ENCODE assay signal across 8 cellular contexts in the genomic region with DNA sequence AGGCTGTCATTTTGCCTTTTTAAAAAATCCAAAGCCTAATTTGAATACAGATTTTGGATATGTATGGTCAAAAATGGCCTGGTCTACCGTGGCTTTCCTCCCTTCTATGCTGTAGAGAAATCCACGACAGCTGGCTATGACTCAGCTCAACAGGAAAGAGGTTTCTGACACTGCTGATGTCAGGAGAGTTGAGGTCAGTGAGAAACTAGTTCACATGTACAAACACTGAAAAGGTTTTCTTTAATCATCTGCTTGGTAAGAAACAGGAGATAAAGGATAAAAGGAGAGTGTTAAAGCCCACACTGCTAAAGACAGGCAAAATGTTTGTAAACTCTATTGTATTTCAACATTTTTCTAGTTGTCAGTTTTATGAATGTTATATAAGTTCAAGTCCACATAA.
DNase-seq lines count a peak whose midpoint lies in the region; ATAC-seq and TF ChIP-seq lines count a peak whose summit lies in the region.

No MANE protein-coding gene starts in this region.

- no peak overlapping the region for H3K4me3 Mint-ChIP-seq in central memory CD8-positive, alpha-beta T cell
- H3K4me3 Mint-ChIP-seq in natural killer cell, result peak overlapping the region; percentile 48

- WGBS in SK-N-SH (ENCODE audit: low lambda C conversion rate), result 2% methylated on average over 2 of the region's 2 CpGs

- H3K4me1 ChIP-seq in ACC112 (ENCODE audit: control insufficient read depth, insufficient read depth, low read length, unreplicated experiment) (peaks cover 31% of the 10 kb centered on the region), SK-N-SH (ENCODE audit: control insufficient read depth in 1 of 2, insufficient read depth in 2 of 2, low read depth in 1 of 2, low read length in 1 of 2) (no peaks in the 10 kb centered on the region; a peak in 1 of 4 replicates)

- no peaks in the 10 kb centered on the region for H3K9me2 ChIP-seq in SK-N-SH

- H3K27ac ChIP-seq in ACC112 (ENCODE audit: low read depth, low read length) (peak overlapping the region; percentile 76), SK-N-SH (ENCODE audit: low read depth in 2 of 2, low read length in 1 of 2) (peak overlapping the region in 1 of 2 experiments; percentile 66; a peak in 1 of 4 replicates)

- no peak for DNase-seq in SK-N-SH
- DNase-seq in central memory CD8-positive, alpha-beta T cell (ENCODE audit: low spot score in 2 of 2), result peak in 1 of 2 donors; percentile 18
- DNase-seq in natural killer cell, result no peak
- no peak for DNase-seq in superior temporal gyrus (ENCODE audit: extremely low spot score)
- no peak for DNase-seq in iPS-NIHi7 (ENCODE audit: extremely low spot score)

- no peak for TF ChIP-seq RAD21 in SK-N-SH (IDR thresholded peaks at IDR 0.05; ENCODE audit: low read length)

- H2AFZ ChIP-seq in ACC112 (ENCODE audit: low read length, unreplicated experiment), result no peak overlapping the region
- H2AFZ ChIP-seq in SK-N-SH (ENCODE audit: low read depth), result no peak overlapping the region

- peak; percentile 96 for ATAC-seq in GM18502 (IDR thresholded peaks at IDR 0.05; ENCODE audit: poor library complexity, unreplicated experiment)
- peak; percentile 88 for ATAC-seq in HG02973 (IDR thresholded peaks at IDR 0.05; ENCODE audit: unreplicated experiment)
- ATAC-seq in central memory CD8-positive, alpha-beta T cell (replicated peaks; ENCODE audit: extremely low read depth, poor library complexity, severe bottlenecking), result peak; percentile 75
- peak; percentile 80 to 90 (median 82) for ATAC-seq in natural killer cell

- H3K36me3 ChIP-seq in ACC112 (ENCODE audit: insufficient read depth, low read length) (no peaks in the 10 kb centered on the region), SK-N-SH (replicated peaks in 1 of 2; ENCODE audit: control insufficient read depth in 1 of 2, insufficient read depth in 2 of 2, low read length in 1 of 2) (no peaks in the 10 kb centered on the region)

- peak overlapping the region; percentile 49 for H3K27ac Mint-ChIP-seq in central memory CD8-positive, alpha-beta T cell (ENCODE audit: low read depth)
- peak overlapping the region; percentile 49 to 78 for H3K27ac Mint-ChIP-seq in natural killer cell

- CTCF ChIA-PET in SK-N-SH (lab: Yijun Ruan, JAX), result interaction anchor here (1.0 kb wide), 1 partner anchor 107 kb away, joined by 3 read pairs; no protein-coding TSS in a partner anchor

- no peak overlapping the region for H3K4me2 ChIP-seq in SK-N-SH

- no peaks in the 10 kb centered on the region for H3K27me3 Mint-ChIP-seq in central memory CD8-positive, alpha-beta T cell
- no peaks in the 10 kb centered on the region for H3K27me3 Mint-ChIP-seq in natural killer cell (ENCODE audit: low read depth in 2 of 2)

- TF ChIP-seq EP300 in SK-N-SH (IDR thresholded peaks at IDR 0.05; ENCODE audit: borderline replicate concordance in 1 of 2, low read depth in 1 of 2, low read length in 1 of 2), result no peak

- H3K4me1 Mint-ChIP-seq in central memory CD8-positive, alpha-beta T cell, result peaks cover 37% of the 10 kb centered on the region
- H3K4me1 Mint-ChIP-seq in natural killer cell, result peaks cover 22 to 28% of the 10 kb centered on the region in 2 donors

- intact Hi-C loops in natural killer cell (cut with micrococcal nuclease), result loop anchor here (5.0 kb wide), 1 partner anchor 229 kb away; the partner anchor contains the start of gene DDX3X

- H3K79me2 ChIP-seq in ACC112 (ENCODE audit: control insufficient read depth, insufficient read depth, low read length, unreplicated experiment) (no peaks in the 10 kb centered on the region), SK-N-SH (ENCODE audit: insufficient read depth) (no peaks in the 10 kb centered on the region)

- no peak overlapping the region for H3K4me3 ChIP-seq in ACC112 (ENCODE audit: low read depth, low read length)
- no peak overlapping the region for H3K4me3 ChIP-seq in SK-N-SH (ENCODE audit: low read depth in 2 of 2, low read length in 1 of 2)

- no peaks in the 10 kb centered on the region for H3K9me3 ChIP-seq in SK-N-SH

- no peaks in the 10 kb centered on the region for H4K20me1 ChIP-seq in SK-N-SH (ENCODE audit: insufficient read depth)

- no peaks in the 10 kb centered on the region for H3F3A ChIP-seq in SK-N-SH (replicated peaks; ENCODE audit: insufficient read depth)

- H3K9me3 Mint-ChIP-seq in central memory CD8-positive, alpha-beta T cell, result no peaks in the 10 kb centered on the region
- no peaks in the 10 kb centered on the region for H3K9me3 Mint-ChIP-seq in natural killer cell

- H3K27me3 ChIP-seq in ACC112 (ENCODE audit: insufficient read depth, low read length), result no peaks in the 10 kb centered on the region
- H3K27me3 ChIP-seq in SK-N-SH (ENCODE audit: insufficient read depth), result no peaks in the 10 kb centered on the region

- POLR2A ChIA-PET in SK-N-SH (lab: Yijun Ruan, JAX), result no interaction called here

- TF ChIP-seq CTCF in SK-N-SH (IDR thresholded peaks at IDR 0.05) (no peak), natural killer cell (IDR thresholded peaks at IDR 0.05) (no peak)

- no peak overlapping the region for H3K9ac ChIP-seq in SK-N-SH

- peaks cover 2% of the 10 kb centered on the region for H3K36me3 Mint-ChIP-seq in central memory CD8-positive, alpha-beta T cell (ENCODE audit: insufficient read depth)
- no peaks in the 10 kb centered on the region for H3K36me3 Mint-ChIP-seq in natural killer cell

TF ChIP-seq in SK-N-SH, 30 proteins besides CTCF, POLR2A, EP300 and RAD21:
- TF ChIP-seq JUND (IDR thresholded peaks at IDR 0.05) (peak; percentile 46), FOSL2 (IDR thresholded peaks at IDR 0.05; ENCODE audit: borderline replicate concordance, low read depth) (peak; percentile 60; the same call in 1 of the 2 replicates), TCF12 (IDR thresholded peaks at IDR 0.05) (peak; percentile 61), USF1 (IDR thresholded peaks at IDR 0.05; ENCODE audit: borderline replicate concordance, low read depth) (no peak)
- TF ChIP-seq, protein P1, sequence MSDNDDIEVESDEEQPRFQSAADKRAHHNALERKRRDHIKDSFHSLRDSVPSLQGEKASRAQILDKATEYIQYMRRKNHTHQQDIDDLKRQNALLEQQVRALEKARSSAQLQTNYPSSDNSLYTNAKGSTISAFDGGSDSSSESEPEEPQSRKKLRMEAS (IDR thresholded peaks at IDR 0.05; ENCODE audit: low read depth), result 0 out of 2 replicates have a peak, but pooled peaks have one; percentile 24
